8 cellular contexts compared by ENCODE assay signal in genomic region chr17:81961087-81961514, GRCh38. TPM values are rescaled to one million over a fixed set of nuclear protein-coding genes. Genes with fewer than 3 reads are reported as not detected.
A peak's percentile ranks its signal among the peaks of the same experiment; 100 is the strongest.
DNase-seq lines count a peak whose midpoint lies in the region; ATAC-seq and TF ChIP-seq lines count a peak whose summit lies in the region.

TSS of gene NOTUM (minus strand) at chr17:81961187. CDS start at chr17:81960909, 278 bp downstream.

- H2AFZ ChIP-seq in Karpas-422 (ENCODE audit: low read length): no peak within 1 kb of the TSS

- H3K79me2 ChIP-seq in Karpas-422 (ENCODE audit: low read length): no peaks in the 10 kb centered on the region

- H3K27me3 ChIP-seq in Panc1 (ENCODE audit: control insufficient read depth, insufficient read depth, low read length): no peaks in the 10 kb centered on the region; the same call in 1 of the 2 replicates
- H3K27me3 ChIP-seq in foreskin keratinocyte: peaks cover 84% of the 10 kb centered on the region
- peaks cover 70% of the 10 kb centered on the region for H3K27me3 ChIP-seq in suprapubic skin
- no peaks in the 10 kb centered on the region for H3K27me3 ChIP-seq in Karpas-422 (ENCODE audit: low read length)

- H3K9me3 ChIP-seq in Panc1 (ENCODE audit: control insufficient read depth, insufficient read depth, low read depth, low read length): no peaks in the 10 kb centered on the region
- H3K9me3 ChIP-seq in suprapubic skin: no peaks in the 10 kb centered on the region
- H3K9me3 ChIP-seq in Karpas-422 (ENCODE audit: low read length): no peaks in the 10 kb centered on the region

- in situ Hi-C loops in Panc1 (cut with HindIII; ENCODE audit: low pct_unique_long_range_greater_than_20kb, low sequenced_read_pairs): no loop called here

- ATAC-seq in Panc1: peak; percentile 14; the same call in 1 of the 2 replicates
- no peak for ATAC-seq in foreskin keratinocyte
- no peak for ATAC-seq in HG03571 (IDR thresholded peaks at IDR 0.05; ENCODE audit: unreplicated experiment)
- ATAC-seq in GM18519 (IDR thresholded peaks at IDR 0.05; ENCODE audit: low FRiP score, unreplicated experiment): no peak

- peak within 1 kb of the TSS; percentile 48 to 51 for H3K4me3 ChIP-seq in Panc1 (ENCODE audit: low read depth in 2 of 2, low read length in 2 of 2)
- H3K4me3 ChIP-seq in suprapubic skin: peak within 1 kb of the TSS; percentile 47
- no peak within 1 kb of the TSS for H3K4me3 ChIP-seq in Karpas-422 (ENCODE audit: low read length)

- POLR2A ChIA-PET in Panc1 (lab: Charles Lee): interaction anchor here (0.6 kb wide), 1 partner anchor 36 kb away, joined by 5 read pairs; no protein-coding TSS in a partner anchor

- CTCF ChIA-PET in Panc1 (lab: Charles Lee): interaction anchor here (4.4 kb wide), 1 partner anchor 60 kb away, joined by 37 read pairs; the partner anchor contains the start of genes CENPX and LRRC45

- no TSS peak for BruUV-seq in Panc1 (replicated peaks; lab: Mats Ljungman, UMichigan)

- no peak within 1 kb of the TSS for H3K4me2 ChIP-seq in Karpas-422 (ENCODE audit: low read depth, low read length, poor library complexity, severe bottlenecking)

- H3K4me1 ChIP-seq in Panc1 (ENCODE audit: control insufficient read depth, insufficient read depth, low read length) (peaks cover 6% of the 10 kb centered on the region), foreskin keratinocyte (no peaks in the 10 kb centered on the region), suprapubic skin (peaks cover 32% of the 10 kb centered on the region), Karpas-422 (ENCODE audit: low read length) (no peaks in the 10 kb centered on the region)

- H4K20me1 ChIP-seq in Karpas-422 (ENCODE audit: insufficient read depth, low read depth, low read length): no peaks in the 10 kb centered on the region

- no peaks in the 10 kb centered on the region for H3K9me2 ChIP-seq in Karpas-422 (replicated peaks; ENCODE audit: insufficient read depth, low read length)

- TF ChIP-seq EP300 in suprapubic skin (IDR thresholded peaks at IDR 0.05): no peak

- H3K27ac ChIP-seq in Panc1 (ENCODE audit: low read length) (peak within 1 kb of the TSS; percentile 54; the same call in 1 of the 2 replicates), foreskin keratinocyte (no peak within 1 kb of the TSS), suprapubic skin (no peak within 1 kb of the TSS), Karpas-422 (ENCODE audit: low read length) (no peak within 1 kb of the TSS)

- no peak within 1 kb of the TSS for H3K9ac ChIP-seq in Karpas-422 (ENCODE audit: low read length)

- TF ChIP-seq CTCF in Panc1 (IDR thresholded peaks at IDR 0.05): no peak
- peak; percentile 26 for TF ChIP-seq CTCF in foreskin keratinocyte (conservative IDR thresholded peaks at IDR 0.05)
- TF ChIP-seq CTCF in suprapubic skin (IDR thresholded peaks at IDR 0.05): peak in 1 of 2 donors; percentile 26

- DNase-seq in NOMO-1 treated with DMSO at 0.1 percent for 48 hours (lab: John Stamatoyannopoulos, UW; ENCODE audit: unreplicated experiment): peak; percentile 12
- DNase-seq in NOMO-1 treated with dmso at 0.1 percent for 144 hours (lab: John Stamatoyannopoulos, UW; ENCODE audit: unreplicated experiment): no peak
- DNase-seq in Panc1 (ENCODE audit: low read depth, low spot score): no peak
- no peak for DNase-seq in foreskin keratinocyte
- no peak for DNase-seq in suprapubic skin (ENCODE audit: low spot score in 2 of 2)
- no peak for DNase-seq in Karpas-422

- TF ChIP-seq POLR2A in suprapubic skin (IDR thresholded peaks at IDR 0.05): no peak

- intact Hi-C loops in Panc1 (cut with micrococcal nuclease; ENCODE audit: unreplicated experiment): no loop called here

- WGBS in suprapubic skin: no CpG with 5 or more reads among the region's 66 CpGs

- peaks cover 5% of the 10 kb centered on the region; the same call in 1 of the 2 replicates for H3K36me3 ChIP-seq in Panc1 (ENCODE audit: control insufficient read depth, insufficient read depth, low read length)
- H3K36me3 ChIP-seq in suprapubic skin: no peaks in the 10 kb centered on the region
- H3K36me3 ChIP-seq in Karpas-422 (ENCODE audit: insufficient read depth, low read length): no peaks in the 10 kb centered on the region

RNA-seq across cellular contexts. Expression of gene NOTUM, which starts in this region (rescaled TPM):
- total RNA-seq in Panc1 (2021; ENCODE audit: unreplicated experiment): 2.0 TPM
- polyA plus RNA-seq in Panc1 (2012; ENCODE audit: insufficient read length): 4.3 TPM
- not detected in 2 replicates for total RNA-seq in foreskin keratinocyte
- polyA plus RNA-seq in foreskin keratinocyte: not detected in 2 replicates
- 10 to 100 TPM in 1 of 4 donors, 1 to 10 TPM in 3; 1.1 to 11.5 (median 1.5) TPM for total RNA-seq in suprapubic skin
- not detected in 2 replicates for total RNA-seq in Karpas-422 (2014; rRNA removed; shearing (Covaris generic); ENCODE audit: low replicate concordance)
